ENCODE assay signal across 8 cellular contexts in the genomic region with DNA sequence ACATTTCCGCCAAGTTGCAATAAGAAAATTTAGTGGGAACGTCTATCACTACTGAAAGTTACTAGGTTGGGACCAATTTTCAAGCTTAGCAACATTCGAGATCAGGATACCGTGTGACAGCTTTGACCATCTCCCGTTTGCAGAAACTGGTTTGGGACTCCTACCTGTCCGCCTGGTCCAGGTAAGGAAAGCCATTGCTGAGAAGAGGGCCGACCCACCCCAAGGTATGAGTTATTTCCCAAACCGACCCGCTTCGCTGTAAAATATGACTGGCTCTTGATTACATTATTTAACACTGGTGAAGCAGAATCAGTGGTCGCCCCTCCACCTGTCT. TPM values are rescaled to one million over a fixed set of nuclear protein-coding genes. Genes with fewer than 3 reads are reported as not detected.
A peak's percentile ranks its signal among the peaks of the same experiment; 100 is the strongest.
DNase-seq lines count a peak whose midpoint lies in the region; ATAC-seq lines count a peak whose summit lies in the region.

No MANE protein-coding gene starts in this region.

- H3K27ac ChIP-seq in iPS-20b (ENCODE audit: low read length): no peak overlapping the region
- H3K27ac ChIP-seq in subcutaneous abdominal adipose tissue (ENCODE audit: low read depth, low read length): peak overlapping the region; percentile 96

- CTCF ChIA-PET in activated CD8-positive, alpha-beta T cell treated with anti-CD3 and anti-CD28 coated beads, Interleukin-2, amount 10 ng/mL, durations not matched to agents 7 days and 5 days (lab: Charles Lee): interaction anchor here (0.9 to 2.4 kb wide), 5 partner anchors 10 to 384 kb away, joined by 3 to 12 read pairs (median 4); no protein-coding TSS in a partner anchor

- H3K9ac ChIP-seq in iPS-20b (ENCODE audit: low read depth, low read length): peak overlapping the region; percentile 45; the same call in 1 of the 2 replicates
- H3K9ac ChIP-seq in subcutaneous abdominal adipose tissue (ENCODE audit: low read length in 5 of 5): peak overlapping the region; percentile 34 to 98 (median 72)

- H3K4me1 ChIP-seq in iPS-20b (ENCODE audit: insufficient read depth, low read length) (peaks cover 5% of the 10 kb centered on the region; the same call in 1 of the 2 replicates), subcutaneous abdominal adipose tissue (ENCODE audit: control insufficient read depth in 5 of 5, insufficient read depth in 5 of 5, low read length in 5 of 5) (peaks cover 0 to 20% (median 19%) of the 10 kb centered on the region in 5 donors)

- no peaks in the 10 kb centered on the region for H3K36me3 Mint-ChIP-seq in T-helper 2 cell treated with Interferon-gamma antibody and Interleukin-4, amounts not matched to agents 5 μg/mL and 100 μg/mL, for 36 hours (ENCODE audit: low read depth)
- peaks cover 2% of the 10 kb centered on the region for H3K36me3 Mint-ChIP-seq in activated CD8-positive, alpha-beta T cell treated with anti-CD3 and anti-CD28 coated beads, Interleukin-2, amount 10 ng/mL, durations not matched to agents 7 days and 5 days (ENCODE audit: low read depth)

- no peak for ATAC-seq in activated CD8-positive, alpha-beta T cell treated with anti-CD3 and anti-CD28 coated beads, Interleukin-2, amount 10 ng/mL, durations not matched to agents 7 days and 5 days

- POLR2A ChIA-PET in activated CD8-positive, alpha-beta T cell treated with anti-CD3 and anti-CD28 coated beads, Interleukin-2, amount 10 ng/mL, durations not matched to agents 7 days and 5 days (lab: Charles Lee): interaction anchor here (1.1 to 3.0 kb wide), 4 partner anchors 12 to 194 kb away, joined by 3 to 7 read pairs (median 3); partner anchors contain the start of gene KRAS

- peak overlapping the region; percentile 80 for H3K4me3 ChIP-seq in iPS-20b (ENCODE audit: low read length)
- H3K4me3 ChIP-seq in subcutaneous abdominal adipose tissue (ENCODE audit: low read depth in 1 of 5, low read length in 5 of 5): peak overlapping the region; percentile 69 to 95 (median 90)

- peak overlapping the region; percentile 99 for H3K4me3 Mint-ChIP-seq in T-helper 2 cell treated with Interferon-gamma antibody and Interleukin-4, amounts not matched to agents 5 μg/mL and 100 μg/mL, for 36 hours
- peak overlapping the region; percentile 93 for H3K4me3 Mint-ChIP-seq in activated CD8-positive, alpha-beta T cell treated with anti-CD3 and anti-CD28 coated beads, Interleukin-2, amount 10 ng/mL, durations not matched to agents 7 days and 5 days

- H3K27me3 Mint-ChIP-seq in T-helper 2 cell treated with Interferon-gamma antibody and Interleukin-4, amounts not matched to agents 5 μg/mL and 100 μg/mL, for 36 hours (ENCODE audit: low read depth): peaks cover 4% of the 10 kb centered on the region
- no peaks in the 10 kb centered on the region for H3K27me3 Mint-ChIP-seq in activated CD8-positive, alpha-beta T cell treated with anti-CD3 and anti-CD28 coated beads, Interleukin-2, amount 10 ng/mL, durations not matched to agents 7 days and 5 days (ENCODE audit: low read depth)

- H3K36me3 ChIP-seq in iPS-20b (ENCODE audit: insufficient read depth, low read depth, low read length): no peaks in the 10 kb centered on the region
- no peaks in the 10 kb centered on the region for H3K36me3 ChIP-seq in subcutaneous abdominal adipose tissue (ENCODE audit: control insufficient read depth in 5 of 5, insufficient read depth in 5 of 5, low read length in 5 of 5)

- DNase-seq in T-helper 2 cell treated with Interferon-gamma antibody and Interleukin-4, amounts not matched to agents 5 μg/mL and 100 μg/mL, for 36 hours (ENCODE audit: low spot score): no peak
- DNase-seq in T-helper 2 cell: no peak
- DNase-seq in activated CD8-positive, alpha-beta T cell treated with anti-CD3 and anti-CD28 coated beads, Interleukin-2, amount 10 ng/mL, durations not matched to agents 7 days and 5 days: no peak
- DNase-seq in stimulated activated naive CD4-positive, alpha-beta T cell treated with Interleukin-2 at 50 U/mL for 16 hours (lab: John Stamatoyannopoulos, UW): no peak
- no peak for DNase-seq in NCI-H526 treated with DMSO at 0.1 percent for 48 hours (lab: John Stamatoyannopoulos, UW)
- DNase-seq in effector CD4-positive, alpha-beta T cell: no peak

- H3K27ac Mint-ChIP-seq in T-helper 2 cell treated with Interferon-gamma antibody and Interleukin-4, amounts not matched to agents 5 μg/mL and 100 μg/mL, for 36 hours: peak overlapping the region; percentile 93
- H3K27ac Mint-ChIP-seq in activated CD8-positive, alpha-beta T cell treated with anti-CD3 and anti-CD28 coated beads, Interleukin-2, amount 10 ng/mL, durations not matched to agents 7 days and 5 days: peak overlapping the region; percentile 88

- no peaks in the 10 kb centered on the region for H3K9me3 ChIP-seq in iPS-20b (ENCODE audit: insufficient read depth, low read depth, low read length)
- H3K9me3 ChIP-seq in subcutaneous abdominal adipose tissue (ENCODE audit: control insufficient read depth in 5 of 5, low read length in 5 of 5): no peaks in the 10 kb centered on the region

- H3K27me3 ChIP-seq in iPS-20b (ENCODE audit: insufficient read depth, low read length) (no peaks in the 10 kb centered on the region), subcutaneous abdominal adipose tissue (ENCODE audit: control insufficient read depth in 5 of 5, insufficient read depth in 4 of 5, low read length in 5 of 5) (no peaks in the 10 kb centered on the region)

- H3K9me3 Mint-ChIP-seq in T-helper 2 cell treated with Interferon-gamma antibody and Interleukin-4, amounts not matched to agents 5 μg/mL and 100 μg/mL, for 36 hours: no peaks in the 10 kb centered on the region
- H3K9me3 Mint-ChIP-seq in activated CD8-positive, alpha-beta T cell treated with anti-CD3 and anti-CD28 coated beads, Interleukin-2, amount 10 ng/mL, durations not matched to agents 7 days and 5 days (ENCODE audit: insufficient read depth): no peaks in the 10 kb centered on the region

- peaks cover 16% of the 10 kb centered on the region for H3K4me1 Mint-ChIP-seq in T-helper 2 cell treated with Interferon-gamma antibody and Interleukin-4, amounts not matched to agents 5 μg/mL and 100 μg/mL, for 36 hours (ENCODE audit: low read depth)
- peaks cover 19% of the 10 kb centered on the region for H3K4me1 Mint-ChIP-seq in activated CD8-positive, alpha-beta T cell treated with anti-CD3 and anti-CD28 coated beads, Interleukin-2, amount 10 ng/mL, durations not matched to agents 7 days and 5 days (ENCODE audit: low read depth)

RNA-seq across cellular contexts. Expression of gene DNAI7, which starts 0.3 kb away (rescaled TPM):
- under 1 TPM in 1 of 2 experiments, not detected in 1; 0.16 TPM for total RNA-seq in activated CD8-positive, alpha-beta T cell treated with anti-CD3 and anti-CD28 coated beads, Interleukin-2, amount 10 ng/mL, durations not matched to agents 7 days and 5 days

RNA-seq across cellular contexts. Expression of gene ETFRF1, which starts 0.3 kb away (rescaled TPM):
- 1 to 10 TPM; 8.9 to 9.7 TPM for total RNA-seq in activated CD8-positive, alpha-beta T cell treated with anti-CD3 and anti-CD28 coated beads, Interleukin-2, amount 10 ng/mL, durations not matched to agents 7 days and 5 days

RNA-seq across cellular contexts. Expression of gene KRAS, which starts 56.0 kb away (rescaled TPM):
- 10 to 100 TPM; 33.4 to 37.6 TPM for total RNA-seq in activated CD8-positive, alpha-beta T cell treated with anti-CD3 and anti-CD28 coated beads, Interleukin-2, amount 10 ng/mL, durations not matched to agents 7 days and 5 days
